9 cellular contexts compared by ENCODE assay signal in the genomic region with DNA sequence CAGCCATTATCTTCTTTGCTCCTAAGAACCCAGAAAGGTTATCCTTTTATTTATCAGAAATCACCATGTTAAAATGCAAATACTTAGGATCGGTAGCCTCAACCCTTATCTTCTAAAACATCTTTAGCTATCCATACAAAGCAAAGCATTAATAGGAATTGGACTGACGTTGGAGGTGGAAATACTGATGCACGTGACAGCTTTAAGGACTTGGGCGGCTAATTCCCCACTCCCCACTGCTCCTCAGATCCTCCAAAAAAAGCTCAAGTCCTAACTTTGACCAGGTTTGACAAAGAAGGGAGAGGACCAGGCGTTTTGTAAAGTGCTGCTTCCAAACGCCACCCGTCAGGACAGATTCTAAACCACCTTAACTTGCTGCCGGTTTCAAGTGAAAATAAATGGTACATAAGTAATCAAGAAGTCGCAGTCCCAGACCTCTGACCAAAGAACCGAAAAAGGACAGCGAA. TPM values are rescaled to one million over a fixed set of nuclear protein-coding genes. Genes with fewer than 3 reads are reported as not detected.
DNase-seq lines count a peak whose midpoint lies in the region; ATAC-seq and TF ChIP-seq lines count a peak whose summit lies in the region.
"Had no signal": no experiment of that assay in that cellular context is flagged by ENCODE, and none has a peak within 500 bp of the region (broad histone marks: within the 10 kb centered on the region; RNA-seq: fewer than 3 reads in every experiment).

No MANE protein-coding gene starts in this region.

- H3K27ac ChIP-seq in breast epithelium: peak overlapping the region; percentile 86 to 96
- peak overlapping the region; percentile 68 to 97 for H3K27ac ChIP-seq in aorta (ENCODE audit: low read depth in 1 of 2, low read length in 2 of 2)

- ATAC-seq in stimulated activated naive CD8-positive, alpha-beta T cell treated with anti-CD3 and anti-CD28 coated beads, Interleukin-15, Interleukin-2, amounts not matched to agents 100 U/mL and 50 U/mL, for 24 hours: no peak
- no peak for ATAC-seq in aorta (ENCODE audit: low FRiP score)
- no peak for ATAC-seq in HG03097 (IDR thresholded peaks at IDR 0.05; ENCODE audit: low FRiP score, unreplicated experiment)

- H3K4me3 ChIP-seq in breast epithelium: peak overlapping the region; percentile 86 to 98 (median 94)
- H3K4me3 ChIP-seq in aorta (ENCODE audit: low read length in 2 of 2): peak overlapping the region; percentile 61 to 81

- H3K9me3 Mint-ChIP-seq in stimulated activated naive CD8-positive, alpha-beta T cell treated with anti-CD3 and anti-CD28 coated beads, Interleukin-15, Interleukin-2, amounts not matched to agents 100 ng/mL and 50 ng/mL, for 24 hours: no peaks in the 10 kb centered on the region

- no peak for TF ChIP-seq CTCF in breast epithelium (IDR thresholded peaks at IDR 0.05)

- H3K27me3 Mint-ChIP-seq in stimulated activated naive CD8-positive, alpha-beta T cell treated with anti-CD3 and anti-CD28 coated beads, Interleukin-15, Interleukin-2, amounts not matched to agents 100 ng/mL and 50 ng/mL, for 24 hours: no peaks in the 10 kb centered on the region

- H3K27me3 ChIP-seq in breast epithelium (no peaks in the 10 kb centered on the region), aorta (ENCODE audit: control insufficient read depth in 1 of 2, insufficient read depth in 2 of 2, low read length in 1 of 2) (no peaks in the 10 kb centered on the region)

- peaks cover 28% of the 10 kb centered on the region for H3K36me3 Mint-ChIP-seq in stimulated activated naive CD8-positive, alpha-beta T cell treated with anti-CD3 and anti-CD28 coated beads, Interleukin-15, Interleukin-2, amounts not matched to agents 100 ng/mL and 50 ng/mL, for 24 hours (ENCODE audit: low read depth)

- TF ChIP-seq POLR2A in breast epithelium (IDR thresholded peaks at IDR 0.05): no peak

- peaks cover 45% of the 10 kb centered on the region for H3K4me1 Mint-ChIP-seq in stimulated activated naive CD8-positive, alpha-beta T cell treated with anti-CD3 and anti-CD28 coated beads, Interleukin-15, Interleukin-2, amounts not matched to agents 100 ng/mL and 50 ng/mL, for 24 hours (ENCODE audit: low read depth)

- no peaks in the 10 kb centered on the region for H3K36me3 ChIP-seq in breast epithelium
- H3K36me3 ChIP-seq in aorta (ENCODE audit: control insufficient read depth in 1 of 2, insufficient read depth in 2 of 2, low read length in 1 of 2): no peaks in the 10 kb centered on the region

- no peak for DNase-seq in stimulated activated naive CD8-positive, alpha-beta T cell treated with anti-CD3 and anti-CD28 coated beads, Interleukin-15, Interleukin-2, amounts not matched to agents 100 U/mL and 50 U/mL, for 24 hours
- no peak for DNase-seq in breast epithelium (ENCODE audit: low spot score in 2 of 2)
- peak; percentile 34 to 39 for DNase-seq in lung microvascular endothelial cell (ENCODE audit: low read depth in 2 of 2)
- no peak for DNase-seq in aorta
- DNase-seq in stimulated activated CD8-positive, alpha-beta memory T cell treated with anti-CD3 and anti-CD28 coated beads, Interleukin-4, amount 100 ng/mL, for 48 hours: no peak
- no peak for DNase-seq in activated effector memory CD4-positive, alpha-beta T cell treated with Interleukin-2 at 50 U/mL for 16 hours

- intact Hi-C loops in breast epithelium (cut with DNase I; ENCODE audit: low total_unique reads): no loop called here
- intact Hi-C loops in aorta (cut with DNase I): no loop called here

- H3K4me1 ChIP-seq in breast epithelium (peaks cover 0 to 9% of the 10 kb centered on the region in 2 donors), aorta (ENCODE audit: control insufficient read depth in 1 of 2, insufficient read depth in 2 of 2, low read length in 2 of 2) (no peaks in the 10 kb centered on the region)

- H3K27ac Mint-ChIP-seq in stimulated activated naive CD8-positive, alpha-beta T cell treated with anti-CD3 and anti-CD28 coated beads, Interleukin-15, Interleukin-2, amounts not matched to agents 100 ng/mL and 50 ng/mL, for 24 hours: peak overlapping the region; percentile 92

- H3K9me3 ChIP-seq in breast epithelium: no peaks in the 10 kb centered on the region
- H3K9me3 ChIP-seq in aorta (ENCODE audit: control insufficient read depth, low read length): no peaks in the 10 kb centered on the region

- WGBS in aorta, 2 donors: 0% methylated on average over 11 of the region's 11 CpGs

- H3K4me3 Mint-ChIP-seq in stimulated activated naive CD8-positive, alpha-beta T cell treated with anti-CD3 and anti-CD28 coated beads, Interleukin-15, Interleukin-2, amounts not matched to agents 100 ng/mL and 50 ng/mL, for 24 hours: peak overlapping the region; percentile 98

RNA-seq across cellular contexts. Expression of a gene that starts 0.5 kb away (rescaled TPM):
- total RNA-seq in breast epithelium (10 to 100 TPM; 53.1 to 80.2 (median 75.1) TPM), lung microvascular endothelial cell (94.6 and 120 TPM in 2 replicates), aorta (100 to 1,000 TPM; 124 to 168 TPM)
- 10 to 100 TPM; 25.2 to 28.2 TPM for polyA plus RNA-seq in aorta

RNA-seq across cellular contexts. Expression of a gene that starts 50.2 kb away (rescaled TPM):
- not detected for total RNA-seq in breast epithelium
- total RNA-seq in lung microvascular endothelial cell: not detected in 2 replicates
- not detected for total RNA-seq in aorta
- polyA plus RNA-seq in aorta: under 1 TPM in 1 of 2 donors, not detected in 1; 0.28 TPM
- total RNA-seq: dermis microvascular lymphatic vessel endothelial cell had no signal

Comparison
In these comparisons a context has a peak if more than half of its experiments do, and no peak if none do; other contexts are left out.
1. DNase-seq: peak in lung microvascular endothelial cell (2 of 2); none in stimulated activated naive CD8-positive, alpha-beta T cell treated with anti-CD3 and anti-CD28 coated beads, Interleukin-15, Interleukin-2, amounts not matched to agents 100 U/mL and 50 U/mL, for 24 hours (single experiment), breast epithelium (0 of 2), aorta (0 of 2), stimulated activated CD8-positive, alpha-beta memory T cell treated with anti-CD3 and anti-CD28 coated beads, Interleukin-4, amount 100 ng/mL, for 48 hours (single experiment) and activated effector memory CD4-positive, alpha-beta T cell treated with Interleukin-2 at 50 U/mL for 16 hours (single experiment).